ENCODE assay signal across 13 cellular contexts in the genomic region with DNA sequence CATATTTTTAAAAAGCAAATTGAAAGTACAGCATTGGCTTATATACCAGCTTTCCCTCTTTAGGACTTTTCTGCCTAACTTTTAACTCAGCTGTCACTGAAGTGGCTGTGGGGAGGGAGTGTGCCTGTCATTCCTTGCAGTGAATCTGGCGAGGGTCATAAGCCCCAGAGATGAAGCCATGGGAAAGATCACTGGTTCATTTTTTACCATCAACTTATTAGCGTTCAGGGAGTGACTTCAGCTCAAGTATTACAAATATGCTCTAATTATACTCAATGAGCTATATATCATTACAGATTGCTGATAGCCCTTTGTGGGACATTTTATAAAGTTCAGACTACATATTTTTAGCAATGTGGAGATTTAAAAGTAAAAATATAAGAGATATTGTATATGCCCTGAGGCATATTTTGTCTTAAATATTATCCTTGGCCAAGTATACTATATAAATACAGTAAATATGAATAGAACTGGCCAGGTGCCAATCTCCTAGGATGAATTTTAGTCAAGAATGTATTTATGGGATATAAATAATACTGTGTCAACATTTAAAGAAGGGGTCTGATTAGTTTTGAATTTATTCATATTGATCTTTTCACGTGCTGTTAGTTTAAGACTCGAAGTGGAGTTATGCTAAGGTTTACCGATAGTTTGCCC. TPM values are rescaled to one million over a fixed set of nuclear protein-coding genes. Genes with fewer than 3 reads are reported as not detected.
DNase-seq lines count a peak whose midpoint lies in the region; ATAC-seq and TF ChIP-seq lines count a peak whose summit lies in the region.
"Had no signal": no experiment of that assay in that cellular context is flagged by ENCODE, and none has a peak within 500 bp of the region (broad histone marks: within the 10 kb centered on the region; RNA-seq: fewer than 3 reads in every experiment).

No MANE protein-coding gene starts in this region.

- H3K9me3 Mint-ChIP-seq in nephron progenitor cell, result no peaks in the 10 kb centered on the region
- H3K9me3 Mint-ChIP-seq: stimulated activated naive B cell treated with anti-CD40 and anti-IgM and Interleukin-4, amounts not matched to agents 10 μg/mL and 1 μg/mL and 100 μg/mL, for 72 hours had no signal

- peak overlapping the region; percentile 58 for H3K4me3 Mint-ChIP-seq in nephron progenitor cell

- no peak for ATAC-seq in HG03342 (IDR thresholded peaks at IDR 0.05; ENCODE audit: unreplicated experiment)
- ATAC-seq in HG03039 (IDR thresholded peaks at IDR 0.05; ENCODE audit: unreplicated experiment), result no peak
- ATAC-seq in GM21529 (IDR thresholded peaks at IDR 0.05; ENCODE audit: unreplicated experiment), result no peak

- H3K27me3 Mint-ChIP-seq in nephron progenitor cell (ENCODE audit: low read depth, poor library complexity), result peaks cover 3% of the 10 kb centered on the region
- H3K27me3 Mint-ChIP-seq: stimulated activated naive B cell treated with anti-CD40 and anti-IgM and Interleukin-4, amounts not matched to agents 10 μg/mL and 1 μg/mL and 100 μg/mL, for 72 hours had no signal

- H3K27ac Mint-ChIP-seq in nephron progenitor cell, result no peak overlapping the region
- H3K27ac Mint-ChIP-seq: stimulated activated naive B cell treated with anti-CD40 and anti-IgM and Interleukin-4, amounts not matched to agents 10 μg/mL and 1 μg/mL and 100 μg/mL, for 72 hours had no signal

- DNase-seq in A172 (ENCODE audit: low spot score), result peak; percentile 33
- peak; percentile 11 for DNase-seq in NCI-H748 (lab: John Stamatoyannopoulos, UW; ENCODE audit: unreplicated experiment)
- DNase-seq in dorsolateral prefrontal cortex, result no peak
- no peak for DNase-seq in nephron progenitor cell
- DNase-seq in dedifferentiated amniotic fluid mesenchymal stem cell (ENCODE audit: extremely low spot score), result no peak
- DNase-seq: activated gamma-delta T cell treated with Interleukin-2 at 50 U/mL for 16 hours; GOT3; hippocampal formation; KG1; stimulated activated naive B cell treated with anti-CD40 and anti-IgM and Interleukin-4, amounts not matched to agents 10 μg/mL and 1 μg/mL and 100 μg/mL, for 72 hours had no signal

- H3K27ac ChIP-seq in dorsolateral prefrontal cortex, result peak overlapping the region in 41 of 59 donors; percentile 1 to 92 (median 71)

- intact Hi-C loops in dorsolateral prefrontal cortex (cut with DNase I), result loop anchor here (5.0 to 10.0 kb wide), 3 partner anchors 173 to 1315 kb away; no protein-coding TSS in a partner anchor

- H3K27me3 ChIP-seq in dorsolateral prefrontal cortex, result no peaks in the 10 kb centered on the region

- no peak for TF ChIP-seq CTCF in dorsolateral prefrontal cortex (IDR thresholded peaks at IDR 0.05 in 54 of 56, conservative IDR thresholded peaks at IDR 0.05 in 2 of 56; ENCODE audit: low read depth in 1 of 56, partially characterized antibody in 56 of 56)
- no peak for TF ChIP-seq CTCF in nephron progenitor cell (IDR thresholded peaks at IDR 0.05)

- peaks cover 52% of the 10 kb centered on the region for H3K4me1 Mint-ChIP-seq in nephron progenitor cell

- H3K36me3 Mint-ChIP-seq in nephron progenitor cell (ENCODE audit: low read depth), result peaks cover 5% of the 10 kb centered on the region
- H3K36me3 Mint-ChIP-seq: stimulated activated naive B cell treated with anti-CD40 and anti-IgM and Interleukin-4, amounts not matched to agents 10 μg/mL and 1 μg/mL and 100 μg/mL, for 72 hours had no signal

- H3K4me3 ChIP-seq in dorsolateral prefrontal cortex, result peak overlapping the region in 57 of 59 donors; percentile 2 to 87 (median 71)

RNA-seq across cellular contexts. Expression of a gene that starts 4.4 kb away (rescaled TPM):
- total RNA-seq in A172 (2014; rRNA removed; shearing (Covaris generic)), result 65.5 and 87.6 TPM in 2 replicates
- 10 to 100 TPM; 15.0 to 77.8 (median 33.8) TPM for total RNA-seq in dorsolateral prefrontal cortex

Comparison
In these comparisons a context has a peak if more than half of its experiments do, and no peak if none do; other contexts are left out.
1. DNase-seq: peak in A172 (single experiment) and NCI-H748 (single experiment); none in dorsolateral prefrontal cortex (0 of 10), nephron progenitor cell (single experiment) and dedifferentiated amniotic fluid mesenchymal stem cell (single experiment).